8 cellular contexts compared by ENCODE assay signal in the genomic region with DNA sequence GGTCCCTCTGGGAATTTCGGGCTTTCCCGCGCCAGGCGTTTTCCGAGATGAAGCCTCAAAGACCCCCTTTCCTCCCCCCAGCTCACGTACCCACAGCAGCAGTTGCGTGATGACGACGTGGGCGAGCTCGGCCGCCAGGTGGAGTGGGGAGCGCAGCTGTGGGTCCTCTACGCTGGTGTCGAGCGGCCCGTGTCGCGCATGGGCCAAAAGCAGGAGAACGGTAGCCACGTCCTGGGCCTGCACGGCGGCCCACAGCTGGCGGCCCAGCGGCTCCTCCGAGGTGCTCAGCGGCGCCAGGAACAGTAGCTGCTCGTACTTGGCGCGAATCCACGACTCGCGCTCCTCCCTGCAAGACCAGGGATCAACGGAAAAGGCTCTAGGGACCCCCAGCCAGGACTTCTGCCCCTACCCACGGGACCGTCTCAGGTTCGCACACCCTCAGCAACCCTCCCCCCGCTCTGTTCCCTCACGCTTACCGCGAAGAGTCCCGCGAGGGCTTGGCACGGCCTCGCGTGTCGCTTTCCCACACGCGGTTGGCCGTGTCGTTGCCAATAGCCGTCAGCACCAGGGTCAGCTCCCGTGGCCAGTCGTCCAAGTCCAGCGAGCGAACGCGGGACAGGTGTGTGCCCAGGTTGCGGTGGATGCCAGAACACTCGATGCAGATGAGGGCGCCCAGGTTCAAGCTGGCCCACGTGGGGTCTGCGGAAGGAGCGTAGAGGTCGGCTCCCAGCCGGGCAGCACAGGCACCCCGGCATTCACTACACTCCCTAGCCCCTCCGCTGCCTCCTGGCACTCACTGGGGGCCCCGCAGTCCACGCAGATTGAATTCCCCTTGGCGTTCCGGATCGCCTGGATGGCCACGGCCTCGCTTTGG. TPM values are rescaled to one million over a fixed set of nuclear protein-coding genes. Genes with fewer than 3 reads are reported as not detected.
DNase-seq lines count a peak whose midpoint lies in the region; ATAC-seq, FAIRE-seq and TF ChIP-seq lines count a peak whose summit lies in the region.

No MANE protein-coding gene starts in this region.

- H3K4me2 ChIP-seq in GM23248 (ENCODE audit: unreplicated experiment) (peak overlapping the region; percentile 87), GM12878 (ENCODE audit: control insufficient read depth, insufficient read depth) (no peak overlapping the region)

- 34 to 42% methylated on average over 59 to 76 of the region's 76 CpGs for WGBS in GM23248 (ENCODE audit: low coverage in 1 of 2, low lambda C conversion rate in 2 of 2, missing lambda C conversion rate in 2 of 2), 2 experiments
- 98% methylated on average over 70 of the region's 76 CpGs for WGBS in GM12878 (ENCODE audit: insufficient coverage, insufficient replicate concordance, low lambda C conversion rate, missing lambda C conversion rate)
- 65 to 79% (median 68%) methylated on average over 60 to 76 of the region's 76 CpGs for WGBS in spleen, 5 donors

- no peaks in the 10 kb centered on the region for H3K4me1 ChIP-seq in GM23248 (ENCODE audit: insufficient read depth)
- no peaks in the 10 kb centered on the region for H3K4me1 ChIP-seq in GM12878 (ENCODE audit: control insufficient read depth, insufficient read depth, low read length)
- peaks cover 0 to 24% (median 7%) of the 10 kb centered on the region in 6 donors for H3K4me1 ChIP-seq in spleen

- H4K20me1 ChIP-seq in GM23248 (ENCODE audit: insufficient read depth) (no peaks in the 10 kb centered on the region), GM12878 (ENCODE audit: control insufficient read depth, insufficient read depth) (no peaks in the 10 kb centered on the region)

- RAD21 ChIA-PET in GM12878 (lab: Charles Lee; ENCODE audit: unreplicated experiment) = no interaction called here

- H3K36me3 ChIP-seq in GM23248 (ENCODE audit: low read depth) (no peaks in the 10 kb centered on the region), GM12878 (ENCODE audit: control insufficient read depth in 2 of 2, insufficient read depth in 2 of 2, low read length in 1 of 2) (peaks cover 7 to 8% of the 10 kb centered on the region in 2 experiments; a peak in 3 of 4 replicates), spleen (peaks cover 0 to 67% (median 53%) of the 10 kb centered on the region in 6 donors)

- in situ Hi-C loops in GM23248 (cut with MboI) (no loop called here), GM12878 (cut with MboI) (no loop called here)

- H3K27me3 ChIP-seq in GM23248 (replicated peaks; ENCODE audit: insufficient read depth) (no peaks in the 10 kb centered on the region), GM12878 (replicated peaks in 1 of 2; ENCODE audit: control insufficient read depth in 2 of 2, insufficient read depth in 2 of 2, low read length in 1 of 2) (no peaks in the 10 kb centered on the region), spleen (replicated peaks in 1 of 7) (no peaks in the 10 kb centered on the region)

- H3K9ac ChIP-seq in GM23248 = peak overlapping the region; percentile 94
- H3K9ac ChIP-seq in GM12878 (ENCODE audit: control insufficient read depth, insufficient read depth, low read length) = no peak overlapping the region

- no peak for FAIRE-seq in GM12878 (lab: Jason Lieb, UNC)

- TF ChIP-seq CTCF in GM12878 (IDR thresholded peaks at IDR 0.05 in 2 of 3, conservative IDR thresholded peaks at IDR 0.05 in 1 of 3; ENCODE audit: control insufficient read depth in 2 of 3, extremely low read depth in 1 of 3, insufficient read depth in 1 of 3, low read depth in 3 of 3, low read length in 3 of 3) = no peak
- peak in 3 of 11 experiments; percentile 21 to 32 (median 27) for TF ChIP-seq CTCF in spleen (IDR thresholded peaks at IDR 0.05 in 8 of 11, conservative IDR thresholded peaks at IDR 0.05 in 3 of 11)

- no TSS peak for BruUV-seq in GM12878 (replicated peaks; lab: Mats Ljungman, UMichigan)

- H3K79me2 ChIP-seq in GM23248 (ENCODE audit: insufficient read depth) (no peaks in the 10 kb centered on the region), GM12878 (ENCODE audit: control insufficient read depth, insufficient read depth, low read length) (no peaks in the 10 kb centered on the region)

- no peaks in the 10 kb centered on the region for H3K9me2 ChIP-seq in GM23248 (ENCODE audit: insufficient read depth)

- peak overlapping the region; percentile 83 for H3K4me3 ChIP-seq in GM23248
- H3K4me3 ChIP-seq in GM12878 = no peak overlapping the region
- H3K4me3 ChIP-seq in spleen = peak overlapping the region; percentile 42 to 76 (median 48)

- CTCF ChIA-PET in GM12878 (lab: Yijun Ruan, JAX) = no interaction called here

- TF ChIP-seq POLR2A in GM12878 (IDR thresholded peaks at IDR 0.05; ENCODE audit: low read depth, low read length) (0 out of 2 replicates have a peak, but pooled peaks have one; percentile 5), spleen (IDR thresholded peaks at IDR 0.05) (no peak)

- SMC1A ChIA-PET in GM12878 (lab: Charles Lee; ENCODE audit: uncharacterized antibody, unreplicated experiment) = no interaction called here

- intact Hi-C loops in GM12878 (cut with micrococcal nuclease; ENCODE audit: unreplicated experiment) = no loop called here
- intact Hi-C loops in spleen (cut with DNase I; ENCODE audit: low total_unique reads) = no loop called here

- peak overlapping the region; percentile 70; the same call in 1 of the 2 replicates for H3K27ac ChIP-seq in GM23248
- H3K27ac ChIP-seq in GM12878 (ENCODE audit: control insufficient read depth, insufficient read depth) = no peak overlapping the region
- peak overlapping the region in 6 of 8 donors; percentile 51 to 79 (median 64) for H3K27ac ChIP-seq in spleen

- TF ChIP-seq EP300 in GM12878 (IDR thresholded peaks at IDR 0.05; ENCODE audit: borderline replicate concordance in 1 of 2, control insufficient read depth in 1 of 2, low read depth in 2 of 2, low read length in 2 of 2) = no peak

- H3K9me3 ChIP-seq in GM23248 (ENCODE audit: low read depth) = no peaks in the 10 kb centered on the region
- H3K9me3 ChIP-seq in GM12878 (replicated peaks; ENCODE audit: control insufficient read depth, insufficient read depth, low read length) = no peaks in the 10 kb centered on the region
- H3K9me3 ChIP-seq in spleen = no peaks in the 10 kb centered on the region

- POLR2A ChIA-PET in GM12878 (lab: Charles Lee) = no interaction called here

- H3F3A ChIP-seq in GM23248 (ENCODE audit: insufficient read depth) = no peaks in the 10 kb centered on the region; the same call in 1 of the 2 replicates

- ATAC-seq in GM12878 (no peak), GM21515 (IDR thresholded peaks at IDR 0.05; ENCODE audit: unreplicated experiment) (no peak), GM19023 (IDR thresholded peaks at IDR 0.05; ENCODE audit: unreplicated experiment) (no peak)

- DNase-seq in GM23248 (peak; percentile 69), GM12878 (ENCODE audit: low read depth, low spot score) (no peak), islet precursor cell (peak; percentile 84), spleen (no peak), T-helper 2 cell (no peak), NCI-H1436 (lab: John Stamatoyannopoulos, UW) (no peak)

- no peak for TF ChIP-seq RAD21 in GM12878 (IDR thresholded peaks at IDR 0.05; ENCODE audit: insufficient read depth, low read depth, low read length)

- H2AFZ ChIP-seq in GM23248 = peak overlapping the region; percentile 89
- H2AFZ ChIP-seq in GM12878 (ENCODE audit: control insufficient read depth, low read depth, low read length) = no peak overlapping the region

RNA-seq across cellular contexts. Expression of gene AGAP2, which starts 11.4 kb away (rescaled TPM):
- under 0.01 TPM in 1 of 2 replicates, not detected in the other for total RNA-seq in GM23248 (2014; rRNA removed; shearing (Covaris generic))
- polyA plus RNA-seq in GM23248 (2016; fragmentation: Nextera tagmentation; extraction: Ambion mirVana) (0.11 TPM in 1 of 2 replicates, not detected in the other), GM12878 (2011; rRNA removed) (11.6 and 13.9 TPM in 2 replicates), GM12878 (2014; fragmentation: Illumina TruSeq; extraction: Trizol) (6.8 and 10.6 TPM in 2 replicates), GM12878 (2014; fragmentation: Nextera tagmentation; extraction: Ambion mirVana) (under 1 TPM; 0.29 to 0.47 TPM), GM12878 (2014; rRNA removed) (11.3 and 13.6 TPM in 2 replicates), GM12878 (2016; fragmentation: Nextera tagmentation; extraction: Ambion mirVana) (1 to 10 TPM; 2.5 to 2.8 TPM), spleen (1 to 10 TPM; 5.5 to 9.9 (median 6.6) TPM)
- total RNA-seq in GM12878 (2013; cell fraction: nucleolus; rRNA removed) = 13.0 and 14.1 TPM in 2 replicates
- total RNA-seq in GM12878 (2014; rRNA removed) (11.1 and 14.1 TPM in 2 replicates), GM12878 (2014; rRNA removed; fragmentation: Illumina TruSeq; extraction: Trizol) (10.2 and 13.9 TPM in 2 replicates), GM12878 (2021) (17.9 and 19.8 TPM in 2 replicates), spleen (10 to 100 TPM; 13.4 to 21.8 (median 19.5) TPM)
- 6.7 TPM for polyA plus RNA-seq in GM12878 (2011; ENCODE audit: low read depth)
- 10.5 and 13.7 TPM in 2 replicates for polyA plus RNA-seq in GM12878 (2011; cell fraction: cytosol; rRNA removed)
- 28.7 and 34.5 TPM in 2 replicates for polyA plus RNA-seq in GM12878 (2011; cell fraction: nucleus; rRNA removed)
- 9.1 and 10.5 TPM in 2 replicates for polyA plus RNA-seq in GM12878 (2012)
- polyA minus RNA-seq in GM12878 (2011; rRNA and poly(A)+ RNA removed) = 9.4 and 16.3 TPM in 2 replicates
- polyA minus RNA-seq in GM12878 (2011; cell fraction: cytosol; rRNA and poly(A)+ RNA removed) = 6.4 and 8.3 TPM in 2 replicates
- 8.0 and 19.8 TPM in 2 replicates for polyA minus RNA-seq in GM12878 (2011; cell fraction: nucleus; rRNA and poly(A)+ RNA removed)

RNA-seq across cellular contexts. Expression of gene TSPAN31, which starts 17.7 kb away (rescaled TPM):
- total RNA-seq in GM23248 (2014; rRNA removed; shearing (Covaris generic)) = 70.8 and 112 TPM in 2 replicates
- 47.2 and 48.4 TPM in 2 replicates for polyA plus RNA-seq in GM23248 (2016; fragmentation: Nextera tagmentation; extraction: Ambion mirVana)
- total RNA-seq in GM12878 (2013; cell fraction: nucleolus; rRNA removed) = 28.1 and 28.4 TPM in 2 replicates
- total RNA-seq in GM12878 (2014; rRNA removed) = 24.8 and 32.7 TPM in 2 replicates
- 18.8 and 21.7 TPM in 2 replicates for total RNA-seq in GM12878 (2014; rRNA removed; fragmentation: Illumina TruSeq; extraction: Trizol)
- total RNA-seq in GM12878 (2021) = 11.8 and 13.8 TPM in 2 replicates
- polyA plus RNA-seq in GM12878 (2011; ENCODE audit: low read depth) = 16.0 TPM
- polyA plus RNA-seq in GM12878 (2011; rRNA removed) = 32.2 and 40.4 TPM in 2 replicates
- 23.1 and 29.6 TPM in 2 replicates for polyA plus RNA-seq in GM12878 (2011; cell fraction: cytosol; rRNA removed)
- polyA plus RNA-seq in GM12878 (2011; cell fraction: nucleus; rRNA removed) = 16.6 and 19.0 TPM in 2 replicates
- 27.7 and 28.4 TPM in 2 replicates for polyA plus RNA-seq in GM12878 (2012)
- polyA plus RNA-seq in GM12878 (2014; fragmentation: Illumina TruSeq; extraction: Trizol) = 24.7 and 27.0 TPM in 2 replicates
- polyA plus RNA-seq in GM12878 (2014; fragmentation: Nextera tagmentation; extraction: Ambion mirVana) = 10 to 100 TPM; 23.4 to 25.1 TPM
- 19.0 and 20.8 TPM in 2 replicates for polyA plus RNA-seq in GM12878 (2014; rRNA removed)
- polyA plus RNA-seq in GM12878 (2016; fragmentation: Nextera tagmentation; extraction: Ambion mirVana) = 10 to 100 TPM; 27.7 to 30.0 TPM
- polyA minus RNA-seq in GM12878 (2011; rRNA and poly(A)+ RNA removed) = 24.3 and 40.1 TPM in 2 replicates
- polyA minus RNA-seq in GM12878 (2011; cell fraction: cytosol; rRNA and poly(A)+ RNA removed) = 8.2 and 9.2 TPM in 2 replicates
- 10.5 and 15.4 TPM in 2 replicates for polyA minus RNA-seq in GM12878 (2011; cell fraction: nucleus; rRNA and poly(A)+ RNA removed)
- total RNA-seq in spleen = 10 to 100 TPM; 27.1 to 93.1 (median 33.4) TPM
- 10 to 100 TPM; 16.9 to 25.9 (median 25.3) TPM for polyA plus RNA-seq in spleen

RNA-seq across cellular contexts. Expression of gene CDK4, which starts 25.0 kb away (rescaled TPM):
- 133 and 152 TPM in 2 replicates for total RNA-seq in GM23248 (2014; rRNA removed; shearing (Covaris generic))
- polyA plus RNA-seq in GM23248 (2016; fragmentation: Nextera tagmentation; extraction: Ambion mirVana) = 123 and 137 TPM in 2 replicates
- 35.5 and 41.8 TPM in 2 replicates for total RNA-seq in GM12878 (2013; cell fraction: nucleolus; rRNA removed)
- 201 and 202 TPM in 2 replicates for total RNA-seq in GM12878 (2014; rRNA removed)
- total RNA-seq in GM12878 (2014; rRNA removed; fragmentation: Illumina TruSeq; extraction: Trizol) = 116 and 120 TPM in 2 replicates
- 189 TPM in 2 replicates for total RNA-seq in GM12878 (2021)
- 74.3 TPM for polyA plus RNA-seq in GM12878 (2011; ENCODE audit: low read depth)
- 155 and 251 TPM in 2 replicates for polyA plus RNA-seq in GM12878 (2011; rRNA removed)
- 241 and 318 TPM in 2 replicates for polyA plus RNA-seq in GM12878 (2011; cell fraction: cytosol; rRNA removed)
- polyA plus RNA-seq in GM12878 (2011; cell fraction: nucleus; rRNA removed) = 132 and 140 TPM in 2 replicates
- polyA plus RNA-seq in GM12878 (2012) = 98.0 and 98.2 TPM in 2 replicates
- 213 and 240 TPM in 2 replicates for polyA plus RNA-seq in GM12878 (2014; fragmentation: Illumina TruSeq; extraction: Trizol)
- polyA plus RNA-seq in GM12878 (2014; fragmentation: Nextera tagmentation; extraction: Ambion mirVana) = 10 to 100 TPM; 26.1 to 45.7 TPM
- polyA plus RNA-seq in GM12878 (2014; rRNA removed) = 237 and 311 TPM in 2 replicates
- polyA plus RNA-seq in GM12878 (2016; fragmentation: Nextera tagmentation; extraction: Ambion mirVana) = 100 to 1,000 TPM; 344 to 385 TPM
- polyA minus RNA-seq in GM12878 (2011; rRNA and poly(A)+ RNA removed) = 134 and 149 TPM in 2 replicates
- 49.7 and 57.6 TPM in 2 replicates for polyA minus RNA-seq in GM12878 (2011; cell fraction: cytosol; rRNA and poly(A)+ RNA removed)
- 32.0 and 54.1 TPM in 2 replicates for polyA minus RNA-seq in GM12878 (2011; cell fraction: nucleus; rRNA and poly(A)+ RNA removed)
- total RNA-seq in spleen = 10 to 100 TPM; 34.3 to 77.8 (median 51.6) TPM
- 10 to 100 TPM; 36.2 to 72.0 (median 56.0) TPM for polyA plus RNA-seq in spleen

RNA-seq across cellular contexts. Expression of gene MARCHF9, which starts 27.8 kb away (rescaled TPM):
- total RNA-seq in GM23248 (2014; rRNA removed; shearing (Covaris generic)) = 0.97 and 1.4 TPM in 2 replicates
- polyA plus RNA-seq in GM23248 (2016; fragmentation: Nextera tagmentation; extraction: Ambion mirVana) = 0.18 TPM in 1 of 2 replicates, not detected in the other
- 20.5 and 20.9 TPM in 2 replicates for total RNA-seq in GM12878 (2013; cell fraction: nucleolus; rRNA removed)
- total RNA-seq in GM12878 (2014; rRNA removed) = 15.6 and 17.6 TPM in 2 replicates
- 10.3 and 10.4 TPM in 2 replicates for total RNA-seq in GM12878 (2014; rRNA removed; fragmentation: Illumina TruSeq; extraction: Trizol)
- 25.5 and 26.7 TPM in 2 replicates for total RNA-seq in GM12878 (2021)
- polyA plus RNA-seq in GM12878 (2011; ENCODE audit: low read depth) = 7.7 TPM
- polyA plus RNA-seq in GM12878 (2011; rRNA removed) = 11.1 and 16.6 TPM in 2 replicates
- polyA plus RNA-seq in GM12878 (2011; cell fraction: cytosol; rRNA removed) = 20.0 and 26.5 TPM in 2 replicates
- polyA plus RNA-seq in GM12878 (2011; cell fraction: nucleus; rRNA removed) = 36.0 and 36.4 TPM in 2 replicates
- polyA plus RNA-seq in GM12878 (2012) = 18.9 and 20.4 TPM in 2 replicates
- polyA plus RNA-seq in GM12878 (2014; fragmentation: Illumina TruSeq; extraction: Trizol) = 17.9 and 20.6 TPM in 2 replicates
- 1 to 10 TPM; 2.4 to 5.1 TPM for polyA plus RNA-seq in GM12878 (2014; fragmentation: Nextera tagmentation; extraction: Ambion mirVana)
- polyA plus RNA-seq in GM12878 (2014; rRNA removed) = 29.3 and 32.3 TPM in 2 replicates
- 1 to 10 TPM; 3.3 to 4.0 TPM for polyA plus RNA-seq in GM12878 (2016; fragmentation: Nextera tagmentation; extraction: Ambion mirVana)
- 17.7 and 24.6 TPM in 2 replicates for polyA minus RNA-seq in GM12878 (2011; rRNA and poly(A)+ RNA removed)
- 4.9 and 6.8 TPM in 2 replicates for polyA minus RNA-seq in GM12878 (2011; cell fraction: cytosol; rRNA and poly(A)+ RNA removed)
- polyA minus RNA-seq in GM12878 (2011; cell fraction: nucleus; rRNA and poly(A)+ RNA removed) = 7.3 and 12.1 TPM in 2 replicates
- 10 to 100 TPM; 17.2 to 36.8 (median 23.0) TPM for total RNA-seq in spleen
- polyA plus RNA-seq in spleen = 10 to 100 TPM; 29.0 to 49.0 (median 33.0) TPM

RNA-seq across cellular contexts. Expression of gene OS9, which starts 33.2 kb away (rescaled TPM):
- 215 and 329 TPM in 2 replicates for total RNA-seq in GM23248 (2014; rRNA removed; shearing (Covaris generic))
- polyA plus RNA-seq in GM23248 (2016; fragmentation: Nextera tagmentation; extraction: Ambion mirVana) (186 and 194 TPM in 2 replicates), GM12878 (2011; rRNA removed) (85.7 and 106 TPM in 2 replicates), GM12878 (2014; fragmentation: Illumina TruSeq; extraction: Trizol) (58.2 and 82.7 TPM in 2 replicates), GM12878 (2014; fragmentation: Nextera tagmentation; extraction: Ambion mirVana) (1 to 10 TPM; 5.2 to 8.4 TPM), GM12878 (2014; rRNA removed) (78.6 and 79.0 TPM in 2 replicates), GM12878 (2016; fragmentation: Nextera tagmentation; extraction: Ambion mirVana) (10 to 100 TPM; 78.9 to 79.4 TPM), spleen (100 to 1,000 TPM in 2 of 3 donors, 10 to 100 TPM in 1; 94.9 to 161 (median 130) TPM)
- total RNA-seq in GM12878 (2013; cell fraction: nucleolus; rRNA removed) = 168 and 196 TPM in 2 replicates
- total RNA-seq in GM12878 (2014; rRNA removed) (83.4 and 83.9 TPM in 2 replicates), GM12878 (2014; rRNA removed; fragmentation: Illumina TruSeq; extraction: Trizol) (68.8 and 74.9 TPM in 2 replicates), GM12878 (2021) (87.2 and 101 TPM in 2 replicates), spleen (100 to 1,000 TPM; 227 to 323 (median 256) TPM)
- 73.5 TPM for polyA plus RNA-seq in GM12878 (2011; ENCODE audit: low read depth)
- polyA plus RNA-seq in GM12878 (2011; cell fraction: cytosol; rRNA removed) = 111 and 179 TPM in 2 replicates
- 320 and 332 TPM in 2 replicates for polyA plus RNA-seq in GM12878 (2011; cell fraction: nucleus; rRNA removed)
- polyA plus RNA-seq in GM12878 (2012) = 95.5 and 119 TPM in 2 replicates
- polyA minus RNA-seq in GM12878 (2011; rRNA and poly(A)+ RNA removed) = 96.3 and 167 TPM in 2 replicates
- 30.5 and 33.5 TPM in 2 replicates for polyA minus RNA-seq in GM12878 (2011; cell fraction: cytosol; rRNA and poly(A)+ RNA removed)
- polyA minus RNA-seq in GM12878 (2011; cell fraction: nucleus; rRNA and poly(A)+ RNA removed) = 51.4 and 63.3 TPM in 2 replicates

Comparison
In these comparisons a context has a peak if more than half of its experiments do, and no peak if none do; other contexts are left out.
1. DNase-seq: peak in GM23248 (single experiment) and islet precursor cell (single experiment); none in GM12878 (single experiment), spleen (single experiment), T-helper 2 cell (0 of 5) and NCI-H1436 (single experiment).
2. RNA of gene AGAP2, which starts 11.4 kb away (total RNA-seq): 13.4 to 21.8 TPM in spleen and 10.2 to 19.8 TPM in GM12878; under 0.01 TPM in GM23248; every median in the first group is over 10 times any median in the second.